In the genomic region with DNA sequence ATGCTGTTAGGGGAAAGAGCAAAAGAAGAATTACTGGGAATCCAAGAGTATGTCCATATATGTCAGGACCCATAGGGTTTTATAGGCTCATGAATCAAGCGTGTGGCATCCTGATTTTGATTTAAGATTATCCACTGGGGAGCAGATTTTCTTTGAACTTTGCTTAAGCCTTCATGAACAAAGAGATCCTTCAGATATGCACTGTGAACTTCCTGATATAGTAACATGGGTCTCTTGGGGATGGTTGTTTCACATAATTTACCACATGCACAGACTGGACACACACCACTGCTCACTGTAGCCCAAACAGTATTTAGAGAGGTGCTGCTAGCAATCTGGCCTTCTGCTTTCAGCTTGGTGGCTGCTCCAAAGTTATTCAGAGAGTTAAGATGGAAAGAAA, we compare ENCODE assay signal across 12 cellular contexts.
A peak's percentile ranks its signal among the peaks of the same experiment; 100 is the strongest.
DNase-seq lines count a peak whose midpoint lies in the region; ATAC-seq and TF ChIP-seq lines count a peak whose summit lies in the region.
"Had no signal": no experiment of that assay in that cellular context is flagged by ENCODE, and none has a peak within 500 bp of the region (broad histone marks: within the 10 kb centered on the region; RNA-seq: fewer than 3 reads in every experiment).

No MANE protein-coding gene starts in this region.

- no peak overlapping the region for H3K4me3 Mint-ChIP-seq in activated CD4-positive, alpha-beta T cell treated with anti-CD3 and anti-CD28 coated beads, Interleukin-2, amount 10 ng/mL, durations not matched to agents 24 days and 14 days

- TF ChIP-seq CTCF in GM10266 (IDR thresholded peaks at IDR 0.05; ENCODE audit: control insufficient read depth, insufficient read depth, low read depth, missing control alignments) = no peak

- no peaks in the 10 kb centered on the region for H3K9me3 Mint-ChIP-seq in activated CD4-positive, alpha-beta T cell treated with anti-CD3 and anti-CD28 coated beads, Interleukin-2, amount 10 ng/mL, durations not matched to agents 24 days and 14 days

- DNase-seq in GM10266 (ENCODE audit: extremely low spot score) = peak; percentile 33
- DNase-seq in M059J (ENCODE audit: low read depth) = peak; percentile 38
- no peak for DNase-seq in NCI-H1436 (lab: John Stamatoyannopoulos, UW)
- DNase-seq in stimulated activated naive CD4-positive, alpha-beta T cell (lab: John Stamatoyannopoulos, UW) = no peak
- DNase-seq in activated CD8-positive, alpha-beta memory T cell treated with anti-CD3 and anti-CD28 coated beads, Interleukin-2, amount 50 U/mL, for 4 hours = no peak
- DNase-seq in activated CD4-positive, alpha-beta T cell treated with anti-CD3 and anti-CD28 coated beads, Interleukin-2, amount 10 ng/mL, durations not matched to agents 24 days and 14 days = no peak
- DNase-seq: AML-193, mucosa of descending colon, NCI-H1694, substantia nigra had no signal

- H3K27me3 Mint-ChIP-seq in activated CD4-positive, alpha-beta T cell treated with anti-CD3 and anti-CD28 coated beads, Interleukin-2, amount 10 ng/mL, durations not matched to agents 24 days and 14 days = peaks cover 28% of the 10 kb centered on the region

- ATAC-seq in GM19463 (IDR thresholded peaks at IDR 0.05; ENCODE audit: unreplicated experiment) (peak; percentile 81), HG02970 (IDR thresholded peaks at IDR 0.05; ENCODE audit: low FRiP score, unreplicated experiment) (peak; percentile 85)
- ATAC-seq: mucosa of descending colon had no signal

- H3K27ac Mint-ChIP-seq in activated CD4-positive, alpha-beta T cell treated with anti-CD3 and anti-CD28 coated beads, Interleukin-2, amount 10 ng/mL, durations not matched to agents 24 days and 14 days = no peak overlapping the region

- H3K4me1 Mint-ChIP-seq in activated CD4-positive, alpha-beta T cell treated with anti-CD3 and anti-CD28 coated beads, Interleukin-2, amount 10 ng/mL, durations not matched to agents 24 days and 14 days = peaks cover 3% of the 10 kb centered on the region

- intact Hi-C loops in activated CD4-positive, alpha-beta T cell treated with anti-CD3 and anti-CD28 coated beads, Interleukin-2, amount 10 ng/mL, durations not matched to agents 24 days and 14 days (cut with micrococcal nuclease) = no loop called here

- no peaks in the 10 kb centered on the region for H3K36me3 Mint-ChIP-seq in activated CD4-positive, alpha-beta T cell treated with anti-CD3 and anti-CD28 coated beads, Interleukin-2, amount 10 ng/mL, durations not matched to agents 24 days and 14 days (ENCODE audit: low read depth)

Comparison
In these comparisons a context has a peak if more than half of its experiments do, and no peak if none do; other contexts are left out.
1. DNase-seq: peak in GM10266 (single experiment) and M059J (single experiment); none in NCI-H1436 (single experiment), stimulated activated naive CD4-positive, alpha-beta T cell (0 of 6), activated CD8-positive, alpha-beta memory T cell treated with anti-CD3 and anti-CD28 coated beads, Interleukin-2, amount 50 U/mL, for 4 hours (single experiment) and activated CD4-positive, alpha-beta T cell treated with anti-CD3 and anti-CD28 coated beads, Interleukin-2, amount 10 ng/mL, durations not matched to agents 24 days and 14 days (single experiment).